ENCODE assay signal across 18 cellular contexts in the genomic region with DNA sequence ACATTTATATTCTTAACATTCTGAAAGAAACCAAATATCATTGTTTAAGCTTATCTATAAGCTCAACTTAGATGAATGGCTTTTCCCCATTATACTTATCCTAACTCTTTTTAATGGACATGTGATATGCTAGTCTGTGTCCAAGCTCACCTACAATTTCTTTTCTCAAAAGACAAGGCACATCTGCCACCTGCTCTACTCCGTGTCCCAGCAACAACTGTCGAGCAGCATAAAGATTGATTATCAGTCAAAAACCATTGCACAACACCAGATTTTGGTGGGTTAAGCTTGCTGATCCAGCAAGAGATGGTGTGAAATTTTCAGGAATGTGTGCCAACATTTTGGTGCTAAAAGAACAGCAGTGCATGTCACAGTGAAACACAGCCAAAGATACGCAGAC.
"Had no signal": no experiment of that assay in that cellular context is flagged by ENCODE, and none has a peak within 500 bp of the region (broad histone marks: within the 10 kb centered on the region; RNA-seq: fewer than 3 reads in every experiment).

No MANE protein-coding gene starts in this region.

- H3K27me3 Mint-ChIP-seq: activated CD4-positive, alpha-beta T cell treated with anti-CD3 and anti-CD28 coated beads, Interleukin-2, amount 10 ng/mL, durations not matched to agents 24 days and 14 days; activated naive CD4-positive, alpha-beta T cell treated with anti-CD3 and anti-CD28 coated beads, Interleukin-2, amount 10 ng/mL, durations not matched to agents 7 days and 5 days had no signal

- DNase-seq: activated CD4-positive, alpha-beta memory T cell treated with anti-CD3 and anti-CD28 coated beads, Interleukin-2, amount 10 ng/mL, durations not matched to agents 7 days and 5 days; activated CD4-positive, alpha-beta T cell treated with anti-CD3 and anti-CD28 coated beads, Interleukin-2, amount 10 ng/mL, durations not matched to agents 24 days and 14 days; activated effector memory CD4-positive, alpha-beta T cell treated with Interleukin-2 at 50 U/mL for 16 hours; activated naive CD4-positive, alpha-beta T cell treated with anti-CD3 and anti-CD28 coated beads, Interleukin-2, amount 10 ng/mL, durations not matched to agents 7 days and 5 days; activated T-cell treated with anti-CD3 and anti-CD28 coated beads, Interleukin-2, amount 50 U/mL, for 72 hours; amygdala; cortex of kidney; erythroblast; foreskin keratinocyte; natural killer cell; psoas muscle; right cardiac atrium; stimulated activated CD4-positive, alpha-beta T cell treated with anti-CD3 and anti-CD28 coated beads, Interleukin-4, amount 100 ng/mL, for 24 hours; stimulated activated naive CD8-positive, alpha-beta T cell treated with anti-CD3 and anti-CD28 coated beads, Interleukin-15, Interleukin-2, amounts not matched to agents 100 U/mL and 50 U/mL, for 24 hours; upper lobe of left lung had no signal

- H3K4me1 Mint-ChIP-seq: activated CD4-positive, alpha-beta memory T cell treated with anti-CD3 and anti-CD28 coated beads, Interleukin-2, amount 10 ng/mL, durations not matched to agents 7 days and 5 days; activated CD4-positive, alpha-beta T cell treated with anti-CD3 and anti-CD28 coated beads, Interleukin-2, amount 10 ng/mL, durations not matched to agents 24 days and 14 days; activated naive CD4-positive, alpha-beta T cell treated with anti-CD3 and anti-CD28 coated beads, Interleukin-2, amount 10 ng/mL, durations not matched to agents 7 days and 5 days; natural killer cell had no signal

- H3K36me3 Mint-ChIP-seq: activated naive CD4-positive, alpha-beta T cell treated with anti-CD3 and anti-CD28 coated beads, Interleukin-2, amount 10 ng/mL, durations not matched to agents 7 days and 5 days; natural killer cell had no signal

- H3K9me3 Mint-ChIP-seq: activated CD4-positive, alpha-beta memory T cell treated with anti-CD3 and anti-CD28 coated beads, Interleukin-2, amount 10 ng/mL, durations not matched to agents 7 days and 5 days; activated CD4-positive, alpha-beta T cell treated with anti-CD3 and anti-CD28 coated beads, Interleukin-2, amount 10 ng/mL, durations not matched to agents 24 days and 14 days; activated naive CD4-positive, alpha-beta T cell treated with anti-CD3 and anti-CD28 coated beads, Interleukin-2, amount 10 ng/mL, durations not matched to agents 7 days and 5 days; activated T-cell treated with anti-CD3 and anti-CD28 coated beads, Interleukin-2, amount 50 U/mL, for 72 hours had no signal

- H3K27me3 ChIP-seq: cardiac muscle cell, foreskin keratinocyte, pancreas, upper lobe of left lung had no signal

- H3K27ac Mint-ChIP-seq: activated CD4-positive, alpha-beta memory T cell treated with anti-CD3 and anti-CD28 coated beads, Interleukin-2, amount 10 ng/mL, durations not matched to agents 7 days and 5 days; activated CD4-positive, alpha-beta T cell treated with anti-CD3 and anti-CD28 coated beads, Interleukin-2, amount 10 ng/mL, durations not matched to agents 24 days and 14 days; activated naive CD4-positive, alpha-beta T cell treated with anti-CD3 and anti-CD28 coated beads, Interleukin-2, amount 10 ng/mL, durations not matched to agents 7 days and 5 days; activated T-cell treated with anti-CD3 and anti-CD28 coated beads, Interleukin-2, amount 50 U/mL, for 72 hours; natural killer cell had no signal

- H3K4me3 Mint-ChIP-seq: activated CD4-positive, alpha-beta memory T cell treated with anti-CD3 and anti-CD28 coated beads, Interleukin-2, amount 10 ng/mL, durations not matched to agents 7 days and 5 days; activated CD4-positive, alpha-beta T cell treated with anti-CD3 and anti-CD28 coated beads, Interleukin-2, amount 10 ng/mL, durations not matched to agents 24 days and 14 days; activated naive CD4-positive, alpha-beta T cell treated with anti-CD3 and anti-CD28 coated beads, Interleukin-2, amount 10 ng/mL, durations not matched to agents 7 days and 5 days; activated T-cell treated with anti-CD3 and anti-CD28 coated beads, Interleukin-2, amount 50 U/mL, for 72 hours; natural killer cell had no signal

- H3K36me3 ChIP-seq: cardiac muscle cell, pancreas, upper lobe of left lung had no signal

- FAIRE-seq: pancreas had no signal

- H3K4me1 ChIP-seq: foreskin keratinocyte, pancreas, psoas muscle, upper lobe of left lung had no signal

- H3K27ac ChIP-seq: cardiac muscle cell, foreskin keratinocyte, pancreas, psoas muscle, upper lobe of left lung had no signal

- H3K4me3 ChIP-seq: cardiac muscle cell, lung, pancreas, psoas muscle, upper lobe of left lung had no signal

- H3K9me3 ChIP-seq: pancreas, psoas muscle, upper lobe of left lung had no signal
